ENCODE assay signal across 8 cellular contexts in genomic region chr14:74083784-74084276, GRCh38.
DNase-seq lines count a peak whose midpoint lies in the region; ATAC-seq, FAIRE-seq and TF ChIP-seq lines count a peak whose summit lies in the region.

No MANE protein-coding gene starts in this region.

- TF ChIP-seq CTCF in epithelial cell of esophagus (IDR thresholded peaks at IDR 0.05; ENCODE audit: insufficient read depth, low read depth, low read length, missing control alignments) (no peak), nephron progenitor cell (IDR thresholded peaks at IDR 0.05) (no peak)

- ATAC-seq in GM21381 (IDR thresholded peaks at IDR 0.05; ENCODE audit: unreplicated experiment), result no peak

- no peaks in the 10 kb centered on the region for H3K27me3 ChIP-seq in NT2/D1 (ENCODE audit: insufficient read depth, insufficient read length)

- no peaks in the 10 kb centered on the region for H3K4me1 ChIP-seq in NT2/D1 (ENCODE audit: insufficient read depth, insufficient read length)

- H3K4me1 Mint-ChIP-seq in activated naive CD4-positive, alpha-beta T cell treated with anti-CD3 and anti-CD28 coated beads, Interleukin-2, amount 10 ng/mL, durations not matched to agents 7 days and 5 days, result peaks cover 46% of the 10 kb centered on the region
- H3K4me1 Mint-ChIP-seq in nephron progenitor cell, result peaks cover 39% of the 10 kb centered on the region

- FAIRE-seq in GM19239 (lab: Jason Lieb, UNC), result no peak

- CTCF ChIA-PET in activated naive CD4-positive, alpha-beta T cell treated with anti-CD3 and anti-CD28 coated beads, Interleukin-2, amount 10 ng/mL, durations not matched to agents 7 days and 5 days (lab: Charles Lee), result interaction anchor here (0.7 to 1.5 kb wide), 2 partner anchors 12 to 16 kb away, joined by 3 to 5 read pairs; no protein-coding TSS in a partner anchor

- no peaks in the 10 kb centered on the region for H3K36me3 ChIP-seq in NT2/D1 (ENCODE audit: insufficient read depth, insufficient read length, low read length)

- H3K9me3 Mint-ChIP-seq in activated naive CD4-positive, alpha-beta T cell treated with anti-CD3 and anti-CD28 coated beads, Interleukin-2, amount 10 ng/mL, durations not matched to agents 7 days and 5 days, result no peaks in the 10 kb centered on the region
- H3K9me3 Mint-ChIP-seq in nephron progenitor cell, result no peaks in the 10 kb centered on the region

- H3K36me3 Mint-ChIP-seq in activated naive CD4-positive, alpha-beta T cell treated with anti-CD3 and anti-CD28 coated beads, Interleukin-2, amount 10 ng/mL, durations not matched to agents 7 days and 5 days, result peaks cover 4% of the 10 kb centered on the region
- peaks cover 2% of the 10 kb centered on the region for H3K36me3 Mint-ChIP-seq in nephron progenitor cell (ENCODE audit: low read depth)

- H3K27me3 Mint-ChIP-seq in activated naive CD4-positive, alpha-beta T cell treated with anti-CD3 and anti-CD28 coated beads, Interleukin-2, amount 10 ng/mL, durations not matched to agents 7 days and 5 days, result no peaks in the 10 kb centered on the region
- peaks cover 3% of the 10 kb centered on the region for H3K27me3 Mint-ChIP-seq in nephron progenitor cell (ENCODE audit: low read depth, poor library complexity)

- peak overlapping the region; percentile 99 for H3K4me3 Mint-ChIP-seq in activated naive CD4-positive, alpha-beta T cell treated with anti-CD3 and anti-CD28 coated beads, Interleukin-2, amount 10 ng/mL, durations not matched to agents 7 days and 5 days
- peak overlapping the region; percentile 99 for H3K4me3 Mint-ChIP-seq in nephron progenitor cell

- DNase-seq in activated naive CD4-positive, alpha-beta T cell treated with anti-CD3 and anti-CD28 coated beads, Interleukin-2, amount 10 ng/mL, durations not matched to agents 7 days and 5 days, result no peak
- DNase-seq in activated naive CD4-positive, alpha-beta T cell treated with Interleukin-2 at 50 U/mL for 16 hours, result no peak
- DNase-seq in NT2/D1 (ENCODE audit: low read depth, low spot score) (no peak), epithelial cell of esophagus (ENCODE audit: low read depth) (no peak), nephron progenitor cell (no peak), NCI-H446 treated with DMSO at 0.1 percent for 48 hours (lab: John Stamatoyannopoulos, UW) (no peak), GM19239 (ENCODE audit: insufficient read length, low spot score) (no peak)

- H3K9me3 ChIP-seq in NT2/D1 (ENCODE audit: insufficient read depth, low read length), result no peaks in the 10 kb centered on the region

- H3K4me3 ChIP-seq in NT2/D1 (ENCODE audit: insufficient read length, low read depth) (peak overlapping the region; percentile 82), epithelial cell of esophagus (ENCODE audit: low read length) (peak overlapping the region; percentile 93)

- peak overlapping the region; percentile 97 for H3K27ac Mint-ChIP-seq in activated naive CD4-positive, alpha-beta T cell treated with anti-CD3 and anti-CD28 coated beads, Interleukin-2, amount 10 ng/mL, durations not matched to agents 7 days and 5 days
- H3K27ac Mint-ChIP-seq in nephron progenitor cell, result peak overlapping the region; percentile 97

- H3K9ac ChIP-seq in NT2/D1 (ENCODE audit: insufficient read length, low read depth), result peak overlapping the region; percentile 85
